In the genomic region with DNA sequence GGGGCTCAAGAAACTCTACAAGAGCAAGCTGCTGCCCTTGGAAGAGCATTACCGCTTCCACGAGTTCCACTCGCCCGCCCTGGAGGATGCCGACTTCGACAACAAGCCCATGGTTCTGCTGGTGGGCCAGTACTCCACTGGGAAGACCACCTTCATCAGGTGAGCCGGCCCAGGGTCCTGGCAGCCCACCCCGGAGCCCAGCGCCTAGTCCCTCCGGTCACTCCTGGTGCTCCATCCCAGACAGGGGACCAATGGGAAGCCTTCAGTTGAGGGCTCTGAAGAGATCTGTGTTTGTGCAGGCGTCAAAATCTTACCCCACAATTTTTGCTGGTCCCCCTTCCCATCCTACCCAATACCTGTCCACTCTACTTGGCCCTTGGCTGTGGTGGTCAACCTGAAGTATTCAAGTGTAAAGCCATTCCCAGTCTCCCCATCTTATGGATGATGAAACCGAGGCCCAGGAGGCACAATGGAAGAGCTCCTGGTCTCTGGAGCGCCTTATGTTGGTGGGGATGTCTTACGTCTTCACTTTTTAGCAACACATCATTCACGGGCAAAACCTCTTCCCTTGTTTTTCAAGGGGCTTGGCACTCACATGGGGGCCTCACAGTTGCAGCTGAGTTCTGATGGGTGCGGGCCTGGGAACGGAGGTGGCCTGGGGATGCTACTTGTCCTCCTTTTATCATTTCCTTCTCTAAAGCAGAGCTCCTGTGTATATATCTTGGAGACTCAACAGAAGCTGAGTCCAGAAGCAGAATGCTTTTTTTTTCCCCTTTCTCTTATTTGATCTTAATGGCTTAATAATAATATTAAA, we compare ENCODE assay signal across 9 cellular contexts.
DNase-seq lines count a peak whose midpoint lies in the region; ATAC-seq lines count a peak whose summit lies in the region.
"Had no signal": no experiment of that assay in that cellular context is flagged by ENCODE, and none has a peak within 500 bp of the region (broad histone marks: within the 10 kb centered on the region; RNA-seq: fewer than 3 reads in every experiment).

No MANE protein-coding gene starts in this region.

- no peak overlapping the region for H3K27ac ChIP-seq in HUES6 (ENCODE audit: low read depth, low read length)
- no peak overlapping the region for H3K27ac ChIP-seq in iPS-18a (ENCODE audit: low read length)

- no peaks in the 10 kb centered on the region for H3K36me3 Mint-ChIP-seq in activated naive CD8-positive, alpha-beta T cell
- peaks cover 0 to 5% of the 10 kb centered on the region in 2 donors for H3K36me3 Mint-ChIP-seq in stimulated activated naive B cell treated with anti-CD40 and anti-IgM and Interleukin-4, amounts not matched to agents 10 μg/mL and 1 μg/mL and 100 μg/mL, for 72 hours

- H3K9me3 ChIP-seq in HUES6 (ENCODE audit: control insufficient read depth, insufficient read depth, low read depth, low read length) (no peaks in the 10 kb centered on the region), iPS-18a (ENCODE audit: control insufficient read depth, low read depth, low read length) (no peaks in the 10 kb centered on the region)

- peak overlapping the region; percentile 81 for H3K4me3 Mint-ChIP-seq in activated naive CD8-positive, alpha-beta T cell
- H3K4me3 Mint-ChIP-seq in stimulated activated naive B cell treated with anti-CD40 and anti-IgM and Interleukin-4, amounts not matched to agents 10 μg/mL and 1 μg/mL and 100 μg/mL, for 72 hours = peak overlapping the region; percentile 77 to 90

- peak overlapping the region; percentile 28 for H3K27ac Mint-ChIP-seq in activated naive CD8-positive, alpha-beta T cell
- peak overlapping the region; percentile 37 for H3K27ac Mint-ChIP-seq in stimulated activated naive B cell treated with anti-CD40 and anti-IgM and Interleukin-4, amounts not matched to agents 10 μg/mL and 1 μg/mL and 100 μg/mL, for 72 hours

- H3K36me3 ChIP-seq in HUES6 (ENCODE audit: control insufficient read depth, insufficient read depth, low read length) (no peaks in the 10 kb centered on the region), iPS-18a (ENCODE audit: control insufficient read depth, low read depth, low read length) (no peaks in the 10 kb centered on the region)

- H3K9me3 Mint-ChIP-seq in activated naive CD8-positive, alpha-beta T cell (ENCODE audit: low read depth) = no peaks in the 10 kb centered on the region
- H3K9me3 Mint-ChIP-seq in stimulated activated naive B cell treated with anti-CD40 and anti-IgM and Interleukin-4, amounts not matched to agents 10 μg/mL and 1 μg/mL and 100 μg/mL, for 72 hours = no peaks in the 10 kb centered on the region

- peaks cover 3% of the 10 kb centered on the region for H3K27me3 Mint-ChIP-seq in activated naive CD8-positive, alpha-beta T cell
- H3K27me3 Mint-ChIP-seq in stimulated activated naive B cell treated with anti-CD40 and anti-IgM and Interleukin-4, amounts not matched to agents 10 μg/mL and 1 μg/mL and 100 μg/mL, for 72 hours = no peaks in the 10 kb centered on the region

- no peak for DNase-seq in stimulated activated naive B cell treated with anti-CD40 and anti-IgM and Interleukin-4, amounts not matched to agents 10 μg/mL and 1 μg/mL and 100 μg/mL, for 72 hours
- DNase-seq in activated CD4-positive, CD25-positive, alpha-beta regulatory T cell (lab: John Stamatoyannopoulos, UW) = no peak
- DNase-seq: effector CD8-positive, alpha-beta T cell had no signal

- H3K4me1 ChIP-seq in HUES6 (ENCODE audit: control insufficient read depth, insufficient read depth, low read length) (peaks cover 15% of the 10 kb centered on the region; the same call in 1 of the 2 replicates), iPS-18a (ENCODE audit: control insufficient read depth, low read depth, low read length) (peaks cover 4% of the 10 kb centered on the region)

- H3K9ac ChIP-seq in HUES6 (ENCODE audit: low read length) = peak overlapping the region; percentile 57
- H3K9ac ChIP-seq in iPS-18a (ENCODE audit: low read length) = no peak overlapping the region

- H3K4me1 Mint-ChIP-seq in activated naive CD8-positive, alpha-beta T cell (ENCODE audit: low read depth) = peaks cover 19% of the 10 kb centered on the region
- H3K4me1 Mint-ChIP-seq in stimulated activated naive B cell treated with anti-CD40 and anti-IgM and Interleukin-4, amounts not matched to agents 10 μg/mL and 1 μg/mL and 100 μg/mL, for 72 hours = peaks cover 14 to 38% of the 10 kb centered on the region in 2 donors

- H3K27me3 ChIP-seq in HUES6 (ENCODE audit: control insufficient read depth, insufficient read depth, low read length) (peaks cover 13% of the 10 kb centered on the region), iPS-18a (ENCODE audit: control insufficient read depth, insufficient read depth, low read length) (peaks cover 10% of the 10 kb centered on the region)

- ATAC-seq in stimulated activated naive B cell treated with anti-CD40 and anti-IgM and Interleukin-4, amounts not matched to agents 10 μg/mL and 1 μg/mL and 100 μg/mL, for 72 hours (replicated peaks) = no peak
- ATAC-seq in GM18502 (IDR thresholded peaks at IDR 0.05; ENCODE audit: poor library complexity, unreplicated experiment) (no peak), HG03439 (IDR thresholded peaks at IDR 0.05; ENCODE audit: unreplicated experiment) (no peak), GM19455 (IDR thresholded peaks at IDR 0.05; ENCODE audit: unreplicated experiment) (no peak)

- H3K4me3 ChIP-seq in HUES6 (ENCODE audit: low read depth, low read length) = peak overlapping the region; percentile 74
- peak overlapping the region; percentile 80 for H3K4me3 ChIP-seq in iPS-18a (ENCODE audit: low read length)
